ENCODE assay signal across 9 cellular contexts in the genomic region with DNA sequence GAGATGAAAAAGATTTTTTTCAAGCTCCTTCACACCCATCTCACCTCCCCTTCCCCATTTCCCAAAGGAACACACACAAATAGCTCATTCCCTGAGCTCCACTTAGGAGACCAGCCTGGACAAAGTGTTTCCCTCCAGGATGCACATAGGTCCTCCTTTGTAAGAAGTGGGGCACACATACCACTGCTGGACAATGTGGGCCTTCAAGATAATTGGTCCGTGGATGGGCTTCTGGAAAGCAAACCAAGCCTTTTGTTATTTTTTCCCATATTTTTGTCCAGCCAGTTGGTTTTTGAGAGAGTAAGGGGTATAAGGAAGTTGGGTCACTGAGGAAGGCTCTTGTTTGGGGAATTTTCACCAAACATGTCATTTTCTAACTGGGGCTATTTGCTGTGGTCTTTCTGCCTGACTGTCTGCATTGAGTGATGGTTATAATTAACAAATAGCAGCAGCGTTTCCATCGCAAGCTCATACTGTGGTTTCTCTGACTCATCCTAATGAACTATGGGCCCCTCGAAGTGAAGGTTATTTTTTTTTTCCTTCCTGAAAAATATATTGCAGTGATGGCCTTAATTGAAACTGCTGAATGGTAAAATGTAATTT.
DNase-seq lines count a peak whose midpoint lies in the region; ATAC-seq and TF ChIP-seq lines count a peak whose summit lies in the region.
"Had no signal": no experiment of that assay in that cellular context is flagged by ENCODE, and none has a peak within 500 bp of the region (broad histone marks: within the 10 kb centered on the region; RNA-seq: fewer than 3 reads in every experiment).

No MANE protein-coding gene starts in this region.

- TF ChIP-seq EP300 in tibial nerve (IDR thresholded peaks at IDR 0.05): no peak

- no peaks in the 10 kb centered on the region for H3K36me3 ChIP-seq in SJCRH30
- H3K36me3 ChIP-seq in tibial nerve: no peaks in the 10 kb centered on the region

- no peak for TF ChIP-seq CTCF in tibial nerve (IDR thresholded peaks at IDR 0.05)

- TF ChIP-seq POLR2A in tibial nerve (IDR thresholded peaks at IDR 0.05): no peak

- H3K4me3 ChIP-seq in SJCRH30: no peak overlapping the region
- H3K4me3 ChIP-seq in tibial nerve: no peak overlapping the region

- 45 to 53% methylated on average over 4 of the region's 4 CpGs for WGBS in tibial nerve, 2 donors

- H3K4me1 ChIP-seq in SJCRH30 (peaks cover 32% of the 10 kb centered on the region), tibial nerve (peaks cover 0 to 14% (median 3%) of the 10 kb centered on the region in 4 donors)

- peak; percentile 65 for ATAC-seq in GM19025 (IDR thresholded peaks at IDR 0.05; ENCODE audit: low read depth, unreplicated experiment)
- peak; percentile 70 for ATAC-seq in HG03039 (IDR thresholded peaks at IDR 0.05; ENCODE audit: unreplicated experiment)

- H3K27ac ChIP-seq in SJCRH30 (peak overlapping the region; percentile 34; the same call in 1 of the 2 replicates), tibial nerve (peak overlapping the region in 1 of 4 donors; percentile 61)

- H3K9me3 ChIP-seq in SJCRH30 (replicated peaks) (no peaks in the 10 kb centered on the region), tibial nerve (no peaks in the 10 kb centered on the region)

- DNase-seq in SJCRH30 (peak in 1 of 2 experiments; percentile 51), non-pigmented ciliary epithelial cell (ENCODE audit: low read depth) (peak; percentile 36), tibial nerve (ENCODE audit: low spot score in 2 of 2) (no peak), NCI-H146 treated with DMSO at 0.1 percent for 48 hours (lab: John Stamatoyannopoulos, UW; ENCODE audit: unreplicated experiment) (no peak), NCI-H524 (lab: John Stamatoyannopoulos, UW) (no peak), NCI-H510A treated with DMSO at 0.1 percent for 48 hours (lab: John Stamatoyannopoulos, UW) (no peak)
- DNase-seq: stimulated activated CD4-positive, alpha-beta T cell treated with anti-CD3 and anti-CD28 coated beads, Interleukin-1b, Interleukin-23, amount 100 ng/mL, for 48 hours had no signal

- H3K27me3 ChIP-seq in SJCRH30: no peaks in the 10 kb centered on the region
- no peaks in the 10 kb centered on the region for H3K27me3 ChIP-seq in tibial nerve
